In genomic region chr16:81808933-81809480, GRCh38 we compare ENCODE assay signal across 8 cellular contexts. TPM values are rescaled to one million over a fixed set of nuclear protein-coding genes. Genes with fewer than 3 reads are reported as not detected.
A peak's percentile ranks its signal among the peaks of the same experiment; 100 is the strongest.
DNase-seq lines count a peak whose midpoint lies in the region; ATAC-seq lines count a peak whose summit lies in the region.

No MANE protein-coding gene starts in this region.

- H3K27me3 ChIP-seq in trophoblast cell (ENCODE audit: insufficient read depth, low read length), result no peaks in the 10 kb centered on the region
- no peaks in the 10 kb centered on the region for H3K27me3 ChIP-seq in right cardiac atrium (ENCODE audit: control insufficient read depth, insufficient read depth)

- H4K8ac ChIP-seq in trophoblast cell (ENCODE audit: low read depth, low read length), result no peak overlapping the region

- no peak overlapping the region for H3K4ac ChIP-seq in trophoblast cell (ENCODE audit: low read depth, low read length)

- WGBS in trophoblast cell (ENCODE audit: extremely low coverage, insufficient coverage, insufficient read length), result no CpG with 5 or more reads among the region's 3 CpGs
- 82% methylated on average over 3 of the region's 3 CpGs for WGBS in right cardiac atrium

- H3K18ac ChIP-seq in trophoblast cell (ENCODE audit: low read length), result no peak overlapping the region

- H3K36me3 ChIP-seq in trophoblast cell (ENCODE audit: control insufficient read depth in 1 of 2, insufficient read depth in 2 of 2, low read length in 2 of 2), result no peaks in the 10 kb centered on the region

- no peaks in the 10 kb centered on the region for H3K27me3 Mint-ChIP-seq in activated T-helper 17 cell treated with anti-CD3 and anti-CD28 coated beads, Interleukin-2, amount 50 U/mL, for 72 hours

- H3K27ac Mint-ChIP-seq in activated T-helper 17 cell treated with anti-CD3 and anti-CD28 coated beads, Interleukin-2, amount 50 U/mL, for 72 hours, result no peak overlapping the region

- H3K27ac ChIP-seq in trophoblast cell (ENCODE audit: low read depth, low read length) (no peak overlapping the region), right cardiac atrium (ENCODE audit: low read length) (no peak overlapping the region)

- no peaks in the 10 kb centered on the region for H3K79me2 ChIP-seq in trophoblast cell (ENCODE audit: control insufficient read depth, insufficient read depth, low read length, poor library complexity)

- H3K9me3 ChIP-seq in trophoblast cell (ENCODE audit: insufficient read depth, low read depth, low read length) (peaks cover 2% of the 10 kb centered on the region), right cardiac atrium (ENCODE audit: control insufficient read depth, low read length) (no peaks in the 10 kb centered on the region)

- H3K79me1 ChIP-seq in trophoblast cell (ENCODE audit: low read length), result no peaks in the 10 kb centered on the region

- H3K4me3 Mint-ChIP-seq in activated T-helper 17 cell treated with anti-CD3 and anti-CD28 coated beads, Interleukin-2, amount 50 U/mL, for 72 hours, result no peak overlapping the region

- ATAC-seq in GM19452 (IDR thresholded peaks at IDR 0.05; ENCODE audit: unreplicated experiment), result peak; percentile 57
- ATAC-seq in HG03196 (IDR thresholded peaks at IDR 0.05; ENCODE audit: unreplicated experiment), result peak; percentile 68
- ATAC-seq in activated T-helper 17 cell treated with anti-CD3 and anti-CD28 coated beads, Interleukin-2, amount 50 U/mL, for 72 hours (replicated peaks), result peak; percentile 78
- no peak for ATAC-seq in right cardiac atrium

- DNase-seq in trophoblast cell, result no peak
- no peak for DNase-seq in LoVo (ENCODE audit: low spot score)
- no peak for DNase-seq in NCI-H345 (lab: John Stamatoyannopoulos, UW)
- no peak for DNase-seq in right cardiac atrium

- intact Hi-C loops in right cardiac atrium (cut with DNase I), result no loop called here

- H3K36me3 Mint-ChIP-seq in activated T-helper 17 cell treated with anti-CD3 and anti-CD28 coated beads, Interleukin-2, amount 50 U/mL, for 72 hours (ENCODE audit: low read depth), result no peaks in the 10 kb centered on the region

- H4K12ac ChIP-seq in trophoblast cell (ENCODE audit: low read depth, low read length), result no peak overlapping the region

- no peak overlapping the region for H3K9ac ChIP-seq in trophoblast cell (ENCODE audit: low read length)

- no peak overlapping the region for H3K23ac ChIP-seq in trophoblast cell (ENCODE audit: low read length)

- no peak overlapping the region for H3K14ac ChIP-seq in trophoblast cell (ENCODE audit: low read length)

- H3K4me3 ChIP-seq in GM08714 (ENCODE audit: low read length) (peak overlapping the region; percentile 23; the same call in 1 of the 2 replicates), trophoblast cell (ENCODE audit: low read depth, low read length) (no peak overlapping the region), right cardiac atrium (ENCODE audit: low read length) (no peak overlapping the region)

- H2BK5ac ChIP-seq in trophoblast cell (ENCODE audit: low read depth, low read length, poor library complexity), result no peak overlapping the region

- no peak overlapping the region for H2BK120ac ChIP-seq in trophoblast cell (ENCODE audit: insufficient read depth, low read length, poor library complexity)

- no peak overlapping the region for H3K4me2 ChIP-seq in trophoblast cell (ENCODE audit: low read length)

- H2BK12ac ChIP-seq in trophoblast cell (ENCODE audit: low read length), result no peak overlapping the region

- no peaks in the 10 kb centered on the region for H3K9me3 Mint-ChIP-seq in activated T-helper 17 cell treated with anti-CD3 and anti-CD28 coated beads, Interleukin-2, amount 50 U/mL, for 72 hours

- no peaks in the 10 kb centered on the region for H3K4me1 ChIP-seq in trophoblast cell (ENCODE audit: control insufficient read depth in 1 of 2, insufficient read depth in 2 of 2, low read length in 2 of 2)
- peaks cover 2% of the 10 kb centered on the region for H3K4me1 ChIP-seq in right cardiac atrium (ENCODE audit: control insufficient read depth, insufficient read depth, low read length)

- no peak overlapping the region for H2AK5ac ChIP-seq in trophoblast cell (ENCODE audit: low read length)

- H2AFZ ChIP-seq in trophoblast cell (ENCODE audit: insufficient read depth, low read length, poor library complexity), result no peak overlapping the region

- peaks cover 5% of the 10 kb centered on the region for H3K4me1 Mint-ChIP-seq in activated T-helper 17 cell treated with anti-CD3 and anti-CD28 coated beads, Interleukin-2, amount 50 U/mL, for 72 hours

- H4K91ac ChIP-seq in trophoblast cell (ENCODE audit: low read depth, low read length), result no peak overlapping the region

RNA-seq across cellular contexts. Expression of gene PLCG2, which starts 29.9 kb away (rescaled TPM):
- 10 to 100 TPM in 1 of 2 donors, 1 to 10 TPM in 1; 6.6 to 11.0 TPM for total RNA-seq in activated T-helper 17 cell treated with anti-CD3 and anti-CD28 coated beads, Interleukin-2, amount 50 U/mL, for 72 hours
- 0.68 and 0.85 TPM in 2 replicates for polyA plus RNA-seq in trophoblast cell (2013)
- total RNA-seq in right cardiac atrium, result 10 to 100 TPM in 2 of 4 donors, 1 to 10 TPM in 2; 8.1 to 18.3 (median 11.7) TPM
- 4.3 TPM for polyA plus RNA-seq in right cardiac atrium

Comparison
In these comparisons a context has a peak if more than half of its experiments do, and no peak if none do; other contexts are left out.
1. ATAC-seq: peak in GM19452 (single experiment), HG03196 (single experiment) and activated T-helper 17 cell treated with anti-CD3 and anti-CD28 coated beads, Interleukin-2, amount 50 U/mL, for 72 hours (single experiment); none in right cardiac atrium (0 of 2).